ENCODE assay signal across 8 cellular contexts in the genomic region with DNA sequence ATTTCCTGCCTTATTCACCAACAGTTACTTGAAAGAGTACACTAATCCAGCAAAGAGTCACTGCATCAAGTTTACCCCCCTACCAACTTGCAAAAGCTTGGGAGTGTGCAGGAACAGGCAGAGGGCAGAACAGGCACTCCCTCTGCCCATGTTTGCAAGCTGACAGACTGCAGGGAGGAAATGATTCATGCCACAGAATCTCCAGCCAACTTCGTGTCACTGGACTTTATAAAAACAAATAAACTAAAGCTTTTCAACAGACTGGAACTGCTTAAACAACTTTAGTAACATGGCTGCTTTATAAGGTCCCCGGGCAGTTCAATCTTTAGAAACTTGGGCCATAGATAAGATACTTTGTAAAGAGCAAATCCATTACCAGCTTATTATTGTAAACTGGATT.
DNase-seq lines count a peak whose midpoint lies in the region; ATAC-seq and TF ChIP-seq lines count a peak whose summit lies in the region.

No MANE protein-coding gene starts in this region.

- intact Hi-C loops in upper lobe of right lung (cut with DNase I), result no loop called here

- TF ChIP-seq CTCF in brain (conservative IDR thresholded peaks at IDR 0.05), result no peak
- TF ChIP-seq CTCF in upper lobe of right lung (IDR thresholded peaks at IDR 0.05), result no peak

- peak overlapping the region in 3 of 5 experiments; percentile 19 to 46 (median 44) for H3K27ac Mint-ChIP-seq in brain
- no peak overlapping the region for H3K27ac Mint-ChIP-seq in activated T-helper 17 cell treated with anti-CD3 and anti-CD28 coated beads, Interleukin-2, amount 50 U/mL, for 72 hours

- peak overlapping the region in 1 of 5 experiments; percentile 15 for H3K4me3 Mint-ChIP-seq in brain
- H3K4me3 Mint-ChIP-seq in activated T-helper 17 cell treated with anti-CD3 and anti-CD28 coated beads, Interleukin-2, amount 50 U/mL, for 72 hours, result no peak overlapping the region

- H3K36me3 Mint-ChIP-seq in brain, result no peaks in the 10 kb centered on the region
- no peaks in the 10 kb centered on the region for H3K36me3 Mint-ChIP-seq in activated T-helper 17 cell treated with anti-CD3 and anti-CD28 coated beads, Interleukin-2, amount 50 U/mL, for 72 hours (ENCODE audit: low read depth)

- peaks cover 16% of the 10 kb centered on the region for H3K4me1 ChIP-seq in upper lobe of right lung

- no peak overlapping the region for H3K4me3 ChIP-seq in upper lobe of right lung

- no peaks in the 10 kb centered on the region for H3K36me3 ChIP-seq in upper lobe of right lung

- ATAC-seq in upper lobe of right lung (peak; percentile 92), HG02973 (IDR thresholded peaks at IDR 0.05; ENCODE audit: unreplicated experiment) (no peak), GM19467 (IDR thresholded peaks at IDR 0.05; ENCODE audit: unreplicated experiment) (no peak)
- no peak for ATAC-seq in activated T-helper 17 cell treated with anti-CD3 and anti-CD28 coated beads, Interleukin-2, amount 50 U/mL, for 72 hours (replicated peaks)

- peaks cover 5% of the 10 kb centered on the region for H3K4me1 Mint-ChIP-seq in brain
- no peaks in the 10 kb centered on the region for H3K4me1 Mint-ChIP-seq in activated T-helper 17 cell treated with anti-CD3 and anti-CD28 coated beads, Interleukin-2, amount 50 U/mL, for 72 hours

- no peaks in the 10 kb centered on the region for H3K27me3 ChIP-seq in upper lobe of right lung

- H3K9me3 ChIP-seq in upper lobe of right lung, result no peaks in the 10 kb centered on the region

- no peak overlapping the region for H3K27ac ChIP-seq in upper lobe of right lung

- DNase-seq in DMS153 treated with DMSO at 0.1 percent for 48 hours (lab: John Stamatoyannopoulos, UW; ENCODE audit: unreplicated experiment), result peak; percentile 1
- no peak for DNase-seq in DMS153 (lab: John Stamatoyannopoulos, UW)
- peak; percentile 93 for DNase-seq in kidney glomerular epithelial cell (lab: John Stamatoyannopoulos, UW)
- DNase-seq in upper lobe of right lung, result no peak

- peaks cover 0 to 3% (median 0%) of the 10 kb centered on the region in 5 experiments for H3K9me3 Mint-ChIP-seq in brain
- no peaks in the 10 kb centered on the region for H3K9me3 Mint-ChIP-seq in activated T-helper 17 cell treated with anti-CD3 and anti-CD28 coated beads, Interleukin-2, amount 50 U/mL, for 72 hours

- no peaks in the 10 kb centered on the region for H3K27me3 Mint-ChIP-seq in brain
- no peaks in the 10 kb centered on the region for H3K27me3 Mint-ChIP-seq in activated T-helper 17 cell treated with anti-CD3 and anti-CD28 coated beads, Interleukin-2, amount 50 U/mL, for 72 hours

Comparison
In these comparisons a context has a peak if more than half of its experiments do, and no peak if none do; other contexts are left out.
1. DNase-seq: peak in DMS153 treated with DMSO at 0.1 percent for 48 hours (single experiment) and kidney glomerular epithelial cell (single experiment); none in DMS153 (single experiment) and upper lobe of right lung (single experiment).